17 cellular contexts compared by ENCODE assay signal in the genomic region with DNA sequence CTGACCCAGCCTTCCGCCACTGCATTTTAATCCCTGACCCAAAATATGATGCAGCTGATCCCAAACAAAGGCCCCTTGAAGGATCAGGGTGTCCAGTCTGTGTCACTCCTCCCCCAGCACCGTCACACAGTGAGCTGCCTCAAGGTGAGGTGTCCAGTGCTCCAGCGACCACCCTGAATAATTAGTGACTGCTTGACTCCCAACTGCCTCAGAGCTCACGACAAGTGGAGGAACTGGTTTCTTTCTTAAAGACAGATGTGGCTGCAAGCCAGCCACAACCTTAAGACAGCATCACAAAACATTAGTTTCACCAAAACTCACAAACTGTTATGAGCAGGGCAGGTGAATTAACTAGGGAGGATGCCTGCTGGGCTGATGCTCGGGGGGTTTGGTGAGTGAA.
"Had no signal": no experiment of that assay in that cellular context is flagged by ENCODE, and none has a peak within 500 bp of the region (broad histone marks: within the 10 kb centered on the region; RNA-seq: fewer than 3 reads in every experiment).

No MANE protein-coding gene starts in this region.

- H3K27ac ChIP-seq: left lung, right lobe of liver, thoracic aorta had no signal

- H3K36me3 ChIP-seq: left lung, right lobe of liver, thoracic aorta had no signal

- H3K9me3 Mint-ChIP-seq: activated naive CD8-positive, alpha-beta T cell treated with anti-CD3 and anti-CD28 coated beads, Interleukin-2, amount 10 ng/mL, durations not matched to agents 7 days and 5 days; activated T-helper 2 cell treated with anti-CD3 and anti-CD28 coated beads, Interferon-gamma antibody, Interleukin-2, Interleukin-4, amounts not matched to agents 10 μg/mL and 5 μg/mL and 100 μg/mL, durations not matched to agents 14 hours and 24 hours and 36 hours; neural crest cell; stimulated activated naive B cell treated with anti-CD40 and anti-IgM and Interleukin-4, amounts not matched to agents 10 μg/mL and 1 μg/mL and 100 μg/mL, for 72 hours had no signal

- DNase-seq: activated CD4-positive, alpha-beta T cell treated with anti-CD3 and anti-CD28 coated beads, Interleukin-2, amount 50 U/mL, for 4 hours; activated naive CD4-positive, alpha-beta T cell treated with Interleukin-2 at 50 U/mL for 16 hours; activated naive CD8-positive, alpha-beta T cell treated with anti-CD3 and anti-CD28 coated beads, Interleukin-2, amount 10 ng/mL, durations not matched to agents 7 days and 5 days; activated T-cell treated with anti-CD3 and anti-CD28 coated beads for 4 hours; amygdala; foreskin melanocyte; kidney; mammary epithelial cell; right lobe of liver; stimulated activated CD4-positive, alpha-beta T cell treated with anti-CD3 and anti-CD28 coated beads, Interleukin-4, amount 100 ng/mL, for 4 hours; stimulated activated naive B cell treated with anti-CD40 and anti-IgM and Interleukin-4, amounts not matched to agents 10 μg/mL and 1 μg/mL and 100 μg/mL, for 72 hours; SW 1271; T-helper 2 cell had no signal

- H3K27ac Mint-ChIP-seq: activated naive CD8-positive, alpha-beta T cell treated with anti-CD3 and anti-CD28 coated beads, Interleukin-2, amount 10 ng/mL, durations not matched to agents 7 days and 5 days; activated T-helper 2 cell treated with anti-CD3 and anti-CD28 coated beads, Interferon-gamma antibody, Interleukin-2, Interleukin-4, amounts not matched to agents 10 μg/mL and 5 μg/mL and 100 μg/mL, durations not matched to agents 14 hours and 24 hours and 36 hours; stimulated activated naive B cell treated with anti-CD40 and anti-IgM and Interleukin-4, amounts not matched to agents 10 μg/mL and 1 μg/mL and 100 μg/mL, for 72 hours had no signal

- ATAC-seq: left lung; right lobe of liver; stimulated activated naive B cell treated with anti-CD40 and anti-IgM and Interleukin-4, amounts not matched to agents 10 μg/mL and 1 μg/mL and 100 μg/mL, for 72 hours had no signal

- H3K36me3 Mint-ChIP-seq: activated naive CD8-positive, alpha-beta T cell treated with anti-CD3 and anti-CD28 coated beads, Interleukin-2, amount 10 ng/mL, durations not matched to agents 7 days and 5 days; stimulated activated naive B cell treated with anti-CD40 and anti-IgM and Interleukin-4, amounts not matched to agents 10 μg/mL and 1 μg/mL and 100 μg/mL, for 72 hours had no signal

- FAIRE-seq: kidney had no signal

- H3K27me3 ChIP-seq: left lung, right lobe of liver had no signal

- H3K4me1 Mint-ChIP-seq: activated naive CD8-positive, alpha-beta T cell treated with anti-CD3 and anti-CD28 coated beads, Interleukin-2, amount 10 ng/mL, durations not matched to agents 7 days and 5 days; neural crest cell; stimulated activated naive B cell treated with anti-CD40 and anti-IgM and Interleukin-4, amounts not matched to agents 10 μg/mL and 1 μg/mL and 100 μg/mL, for 72 hours had no signal

- H3K4me3 Mint-ChIP-seq: activated naive CD8-positive, alpha-beta T cell treated with anti-CD3 and anti-CD28 coated beads, Interleukin-2, amount 10 ng/mL, durations not matched to agents 7 days and 5 days; neural crest cell; stimulated activated naive B cell treated with anti-CD40 and anti-IgM and Interleukin-4, amounts not matched to agents 10 μg/mL and 1 μg/mL and 100 μg/mL, for 72 hours had no signal

- H3K9me3 ChIP-seq: left lung, right lobe of liver, thoracic aorta had no signal

- H3K4me3 ChIP-seq: left lung, right lobe of liver, thoracic aorta had no signal
